Comparison of ENCODE assay signal across 12 cellular contexts in genomic region chr4:6474053-6474568, GRCh38. TPM values are rescaled to one million over a fixed set of nuclear protein-coding genes. Genes with fewer than 3 reads are reported as not detected.
DNase-seq lines count a peak whose midpoint lies in the region; ATAC-seq and TF ChIP-seq lines count a peak whose summit lies in the region.
"Had no signal": no experiment of that assay in that cellular context is flagged by ENCODE, and none has a peak within 500 bp of the region (broad histone marks: within the 10 kb centered on the region; RNA-seq: fewer than 3 reads in every experiment).

No MANE protein-coding gene starts in this region.

- CTCF ChIA-PET in OCI-LY7 (lab: Charles Lee; ENCODE audit: unreplicated experiment) = no interaction called here

- DNase-seq in cardiac septum (ENCODE audit: low spot score) (peak; percentile 61), right cardiac atrium (no peak), OCI-LY7 (ENCODE audit: low spot score) (no peak), fibroblast of pulmonary artery (ENCODE audit: low read depth) (no peak), type B pancreatic cell (ENCODE audit: extremely low spot score, unreplicated experiment) (peak; percentile 54)
- no peak for DNase-seq in activated CD4-positive, alpha-beta T cell treated with anti-CD3 and anti-CD28 coated beads, Interleukin-2, amount 50 U/mL, for 48 hours
- DNase-seq: activated T-cell treated with anti-CD3 and anti-CD28 coated beads, Interleukin-2, amount 50 U/mL, for 1 hour; cerebellar nuclear complex; NCI-H1048 had no signal

- H3K79me2 ChIP-seq in OCI-LY7 (ENCODE audit: insufficient read depth, low read depth, low read length) = no peaks in the 10 kb centered on the region

- TF ChIP-seq CTCF in OCI-LY7 (conservative IDR thresholded peaks at IDR 0.05; ENCODE audit: low read length) (peak; percentile 45), fibroblast of pulmonary artery (IDR thresholded peaks at IDR 0.05; ENCODE audit: low read length, missing control alignments) (peak; percentile 20), type B pancreatic cell (conservative IDR thresholded peaks at IDR 0.05) (peak; percentile 60)

- POLR2A ChIA-PET in OCI-LY7 (lab: Charles Lee) = no interaction called here

- peak overlapping the region; percentile 58 for H3K4me3 Mint-ChIP-seq in type B pancreatic cell

- BruUV-seq in OCI-LY7 (replicated peaks; lab: Mats Ljungman, UMichigan) = no TSS peak

- no peak for ATAC-seq in right cardiac atrium
- no peak for ATAC-seq in GM21529 (IDR thresholded peaks at IDR 0.05; ENCODE audit: unreplicated experiment)
- no peak for ATAC-seq in HG03354 (IDR thresholded peaks at IDR 0.05; ENCODE audit: poor library complexity, severe bottlenecking, unreplicated experiment)

- H3K4me1 Mint-ChIP-seq in type B pancreatic cell (ENCODE audit: unreplicated experiment) = no peaks in the 10 kb centered on the region

- intact Hi-C loops in cardiac septum (cut with DNase I) = no loop called here
- intact Hi-C loops in right cardiac atrium (cut with DNase I) = no loop called here
- intact Hi-C loops in OCI-LY7 (cut with micrococcal nuclease; ENCODE audit: unreplicated experiment) = no loop called here

- H3K27me3 ChIP-seq in right cardiac atrium (ENCODE audit: control insufficient read depth, insufficient read depth) = no peaks in the 10 kb centered on the region

- no peaks in the 10 kb centered on the region for H3K36me3 ChIP-seq in OCI-LY7 (ENCODE audit: insufficient read depth, low read length)

- H3K27ac Mint-ChIP-seq in type B pancreatic cell = no peak overlapping the region

- no peaks in the 10 kb centered on the region for H3K9me2 ChIP-seq in OCI-LY7 (ENCODE audit: insufficient read depth, low read length)

- no peak overlapping the region for H3K4me2 ChIP-seq in OCI-LY7 (ENCODE audit: low read length)

- peaks cover 75% of the 10 kb centered on the region for H3K27me3 Mint-ChIP-seq in type B pancreatic cell

- H3K27ac ChIP-seq in right cardiac atrium (ENCODE audit: low read length) (no peak overlapping the region), OCI-LY7 (ENCODE audit: low read depth, low read length, poor library complexity, severe bottlenecking) (no peak overlapping the region)

- no peaks in the 10 kb centered on the region for H4K20me1 ChIP-seq in OCI-LY7 (ENCODE audit: insufficient read depth, low read length)

- H3K9me3 Mint-ChIP-seq in type B pancreatic cell = no peaks in the 10 kb centered on the region

- no peak overlapping the region for H2AFZ ChIP-seq in OCI-LY7 (ENCODE audit: low read length)

- no peaks in the 10 kb centered on the region for H3K4me1 ChIP-seq in right cardiac atrium (ENCODE audit: control insufficient read depth, insufficient read depth, low read length)
- no peaks in the 10 kb centered on the region for H3K4me1 ChIP-seq in OCI-LY7 (ENCODE audit: insufficient read depth, low read length, poor library complexity, severe bottlenecking)

- H3K4me3 ChIP-seq in right cardiac atrium (ENCODE audit: low read length) = no peak overlapping the region
- H3K4me3 ChIP-seq in OCI-LY7 (ENCODE audit: low read depth, low read length, poor library complexity, severe bottlenecking) = no peak overlapping the region
- H3K4me3 ChIP-seq in fibroblast of pulmonary artery (replicated peaks; ENCODE audit: low read depth, low read length) = no peak overlapping the region

- H3K36me3 Mint-ChIP-seq in type B pancreatic cell = no peaks in the 10 kb centered on the region

- 44% methylated on average over 5 of the region's 5 CpGs for WGBS in right cardiac atrium

- no peaks in the 10 kb centered on the region for H3K9me3 ChIP-seq in right cardiac atrium (ENCODE audit: control insufficient read depth, low read length)
- H3K9me3 ChIP-seq in OCI-LY7 (ENCODE audit: low read length) = no peaks in the 10 kb centered on the region

RNA-seq across cellular contexts. Expression of gene PPP2R2C, which starts 1.7 kb away (rescaled TPM):
- total RNA-seq in cardiac septum = 5.5 TPM
- 1 to 10 TPM; 2.3 to 7.2 (median 4.7) TPM for total RNA-seq in right cardiac atrium
- polyA plus RNA-seq in right cardiac atrium = 2.8 TPM
- total RNA-seq in OCI-LY7 (2014; rRNA removed; shearing (Covaris generic)) = not detected in 2 replicates
- total RNA-seq in OCI-LY7 (2022) = not detected in 2 replicates
- 10.8 and 52.6 TPM in 2 replicates for total RNA-seq in type B pancreatic cell (ENCODE audit: low replicate concordance)
- total RNA-seq: pulmonary artery endothelial cell had no signal

Comparison
In these comparisons a context has a peak if more than half of its experiments do, and no peak if none do; other contexts are left out.
1. DNase-seq: peak in cardiac septum (single experiment) and type B pancreatic cell (single experiment); none in right cardiac atrium (0 of 3), OCI-LY7 (single experiment), fibroblast of pulmonary artery (single experiment) and activated CD4-positive, alpha-beta T cell treated with anti-CD3 and anti-CD28 coated beads, Interleukin-2, amount 50 U/mL, for 48 hours (0 of 2).
2. Peak in every context shown above with its lines, with median percentiles within 50 percentile points of each other: CTCF ChIP-seq.